ENCODE assay signal across 21 cellular contexts in genomic region chr6:56551409-56552120, GRCh38.
DNase-seq lines count a peak whose midpoint lies in the region; FAIRE-seq and TF ChIP-seq lines count a peak whose summit lies in the region.
"Had no signal": no experiment of that assay in that cellular context is flagged by ENCODE, and none has a peak within 500 bp of the region (broad histone marks: within the 10 kb centered on the region; RNA-seq: fewer than 3 reads in every experiment).

No MANE protein-coding gene starts in this region.

- CTCF ChIA-PET in activated CD4-positive, alpha-beta memory T cell treated with anti-CD3 and anti-CD28 coated beads, Interleukin-2, amount 10 ng/mL, durations not matched to agents 7 days and 5 days (lab: Charles Lee) = no interaction called here

- H3K9ac ChIP-seq in subcutaneous abdominal adipose tissue (ENCODE audit: low read length in 5 of 5) = no peak overlapping the region

- H3K4me3 ChIP-seq in subcutaneous abdominal adipose tissue (ENCODE audit: low read depth in 1 of 5, low read length in 5 of 5) = no peak overlapping the region

- peaks cover 4% of the 10 kb centered on the region for H3K27me3 Mint-ChIP-seq in glutamatergic neuron (ENCODE audit: unreplicated experiment)
- H3K27me3 Mint-ChIP-seq in activated CD4-positive, alpha-beta memory T cell treated with anti-CD3 and anti-CD28 coated beads, Interleukin-2, amount 10 ng/mL, durations not matched to agents 7 days and 5 days = no peaks in the 10 kb centered on the region
- H3K27me3 Mint-ChIP-seq: activated CD8-positive, alpha-beta T cell treated with anti-CD3 and anti-CD28 coated beads for 36 hours; activated naive CD8-positive, alpha-beta T cell treated with anti-CD3 and anti-CD28 coated beads, Interleukin-2, amount 10 ng/mL, durations not matched to agents 7 days and 5 days had no signal

- H3K27ac Mint-ChIP-seq in glutamatergic neuron (ENCODE audit: unreplicated experiment) = peak overlapping the region; percentile 70
- H3K27ac Mint-ChIP-seq in activated CD4-positive, alpha-beta memory T cell treated with anti-CD3 and anti-CD28 coated beads, Interleukin-2, amount 10 ng/mL, durations not matched to agents 7 days and 5 days = no peak overlapping the region
- H3K27ac Mint-ChIP-seq: activated CD8-positive, alpha-beta T cell treated with anti-CD3 and anti-CD28 coated beads for 36 hours; activated naive CD8-positive, alpha-beta T cell treated with anti-CD3 and anti-CD28 coated beads, Interleukin-2, amount 10 ng/mL, durations not matched to agents 7 days and 5 days; activated T-cell treated with anti-CD3 and anti-CD28 coated beads, Interleukin-2, amount 50 U/mL, for 72 hours had no signal

- TF ChIP-seq CTCF in glutamatergic neuron (IDR thresholded peaks at IDR 0.05; ENCODE audit: partially characterized antibody, unreplicated experiment) = no peak

- H3K4me3 Mint-ChIP-seq in glutamatergic neuron (ENCODE audit: unreplicated experiment) = no peak overlapping the region
- no peak overlapping the region for H3K4me3 Mint-ChIP-seq in activated CD4-positive, alpha-beta memory T cell treated with anti-CD3 and anti-CD28 coated beads, Interleukin-2, amount 10 ng/mL, durations not matched to agents 7 days and 5 days
- H3K4me3 Mint-ChIP-seq: activated CD8-positive, alpha-beta T cell treated with anti-CD3 and anti-CD28 coated beads for 36 hours; activated naive CD8-positive, alpha-beta T cell treated with anti-CD3 and anti-CD28 coated beads, Interleukin-2, amount 10 ng/mL, durations not matched to agents 7 days and 5 days; activated T-cell treated with anti-CD3 and anti-CD28 coated beads, Interleukin-2, amount 50 U/mL, for 72 hours had no signal

- no peaks in the 10 kb centered on the region for H3K9me3 ChIP-seq in subcutaneous abdominal adipose tissue (ENCODE audit: control insufficient read depth in 5 of 5, low read length in 5 of 5)
- H3K9me3 ChIP-seq: Caco-2 had no signal

- FAIRE-seq in H54 (lab: Jason Lieb, UNC) = peak; percentile 62
- no peak for FAIRE-seq in RCC 7860 (lab: Jason Lieb, UNC)
- FAIRE-seq: G401.6, keratinocyte had no signal

- H3K4me1 ChIP-seq in subcutaneous abdominal adipose tissue (ENCODE audit: control insufficient read depth in 5 of 5, insufficient read depth in 5 of 5, low read length in 5 of 5) = peaks cover 0 to 21% (median 12%) of the 10 kb centered on the region in 5 donors
- H3K4me1 ChIP-seq: Caco-2 had no signal

- POLR2A ChIA-PET in activated CD4-positive, alpha-beta memory T cell treated with anti-CD3 and anti-CD28 coated beads, Interleukin-2, amount 10 ng/mL, durations not matched to agents 7 days and 5 days (lab: Charles Lee) = no interaction called here

- peaks cover 8 to 22% (median 14%) of the 10 kb centered on the region in 5 donors for H3K36me3 ChIP-seq in subcutaneous abdominal adipose tissue (ENCODE audit: control insufficient read depth in 5 of 5, insufficient read depth in 5 of 5, low read length in 5 of 5)

- no peaks in the 10 kb centered on the region for H3K27me3 ChIP-seq in subcutaneous abdominal adipose tissue (ENCODE audit: control insufficient read depth in 5 of 5, insufficient read depth in 4 of 5, low read length in 5 of 5)

- peak overlapping the region; percentile 17 for H3K27ac ChIP-seq in subcutaneous abdominal adipose tissue (ENCODE audit: low read depth, low read length)
- H3K27ac ChIP-seq: WERI-Rb-1 had no signal

- TF ChIP-seq POLR2A in H54 (IDR thresholded peaks at IDR 0.05; ENCODE audit: low read depth, low read length) = no peak

- H3K4me1 Mint-ChIP-seq in glutamatergic neuron (ENCODE audit: low read depth, unreplicated experiment) = peaks cover 22% of the 10 kb centered on the region
- H3K4me1 Mint-ChIP-seq in activated CD4-positive, alpha-beta memory T cell treated with anti-CD3 and anti-CD28 coated beads, Interleukin-2, amount 10 ng/mL, durations not matched to agents 7 days and 5 days = no peaks in the 10 kb centered on the region
- H3K4me1 Mint-ChIP-seq: activated naive CD8-positive, alpha-beta T cell treated with anti-CD3 and anti-CD28 coated beads, Interleukin-2, amount 10 ng/mL, durations not matched to agents 7 days and 5 days had no signal

- peaks cover 10% of the 10 kb centered on the region for H3K9me3 Mint-ChIP-seq in glutamatergic neuron (ENCODE audit: unreplicated experiment)
- H3K9me3 Mint-ChIP-seq in activated CD4-positive, alpha-beta memory T cell treated with anti-CD3 and anti-CD28 coated beads, Interleukin-2, amount 10 ng/mL, durations not matched to agents 7 days and 5 days = no peaks in the 10 kb centered on the region
- H3K9me3 Mint-ChIP-seq: activated CD8-positive, alpha-beta T cell treated with anti-CD3 and anti-CD28 coated beads for 36 hours; activated naive CD8-positive, alpha-beta T cell treated with anti-CD3 and anti-CD28 coated beads, Interleukin-2, amount 10 ng/mL, durations not matched to agents 7 days and 5 days; activated T-cell treated with anti-CD3 and anti-CD28 coated beads, Interleukin-2, amount 50 U/mL, for 72 hours had no signal

- H3K36me3 Mint-ChIP-seq in glutamatergic neuron (ENCODE audit: unreplicated experiment) = no peaks in the 10 kb centered on the region
- no peaks in the 10 kb centered on the region for H3K36me3 Mint-ChIP-seq in activated CD4-positive, alpha-beta memory T cell treated with anti-CD3 and anti-CD28 coated beads, Interleukin-2, amount 10 ng/mL, durations not matched to agents 7 days and 5 days (ENCODE audit: low read depth)
- H3K36me3 Mint-ChIP-seq: activated naive CD8-positive, alpha-beta T cell treated with anti-CD3 and anti-CD28 coated beads, Interleukin-2, amount 10 ng/mL, durations not matched to agents 7 days and 5 days had no signal

- DNase-seq in H54 (ENCODE audit: insufficient read length, low spot score) (no peak), RPMI7951 (ENCODE audit: low read depth) (peak; percentile 58), glutamatergic neuron (no peak), RCC 7860 (ENCODE audit: low spot score) (no peak), SW480 (ENCODE audit: low spot score) (no peak), NCI-H510A treated with DMSO at 0.1 percent for 48 hours (lab: John Stamatoyannopoulos, UW) (no peak)
- no peak for DNase-seq in activated CD4-positive, alpha-beta memory T cell treated with anti-CD3 and anti-CD28 coated beads, Interleukin-2, amount 10 ng/mL, durations not matched to agents 7 days and 5 days
- DNase-seq: activated CD8-positive, alpha-beta T cell treated with anti-CD3 and anti-CD28 coated beads for 36 hours; activated naive CD8-positive, alpha-beta T cell treated with anti-CD3 and anti-CD28 coated beads, Interleukin-2, amount 10 ng/mL, durations not matched to agents 7 days and 5 days; activated T-cell treated with anti-CD3 and anti-CD28 coated beads, Interleukin-2, amount 50 U/mL, for 72 hours; Caco-2; effector CD8-positive, alpha-beta T cell; Kasumi-1; midbrain; NCI-H1105 treated with DMSO at 0.1 percent for 48 hours; NK-92 treated with Interleukin-12 subunit alpha and Interleukin-12 subunit beta, amount 100 ng/mL, for 24 hours; right cardiac atrium; WERI-Rb-1 had no signal
